1 cellular context compared by ENCODE assay signal in the genomic region with DNA sequence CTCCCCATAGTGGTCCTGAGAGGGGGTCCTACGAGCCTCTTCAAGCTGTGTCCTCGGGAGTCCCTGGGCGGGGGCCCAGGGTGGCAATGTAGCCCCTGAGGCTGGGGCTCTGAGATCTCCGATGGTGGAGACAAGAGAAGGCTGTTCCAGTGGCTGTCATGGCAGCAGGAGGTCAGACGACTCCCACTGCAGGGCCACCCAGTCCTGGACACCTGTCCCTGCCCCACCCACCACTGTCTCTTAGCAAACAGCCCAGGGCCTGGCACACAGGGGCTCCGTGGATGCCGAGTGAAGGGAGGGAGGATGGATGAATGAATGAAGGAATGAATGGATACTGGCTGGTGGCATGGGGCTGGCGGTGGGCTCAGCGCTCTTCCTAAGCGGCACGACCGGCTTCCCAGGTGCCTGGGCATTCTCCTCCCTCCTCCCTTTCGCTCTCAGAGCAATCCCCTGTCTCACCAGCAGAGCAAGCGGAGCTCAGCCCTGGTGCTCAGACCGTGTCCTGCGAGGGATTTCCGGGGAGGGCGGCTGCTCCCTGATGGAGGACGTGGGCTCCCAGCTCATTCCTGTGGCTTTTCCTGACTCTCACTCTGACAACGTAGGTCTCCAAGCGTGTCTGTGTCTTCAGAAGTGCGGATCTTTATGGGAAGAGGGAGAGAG.
A peak's percentile ranks its signal among the peaks of the same experiment; 100 is the strongest.
TF ChIP-seq lines count a peak whose summit lies in the region.

No MANE protein-coding gene starts in this region.

TF ChIP-seq in HepG2, 621 proteins besides CTCF, POLR2A, EP300 and RAD21:
- TF ChIP-seq ZNF263 (CRISPR knock-in tag; IDR thresholded peaks at IDR 0.05) (peak; percentile 75), LRRFIP1 (CRISPR knock-in tag; conservative IDR thresholded peaks at IDR 0.05) (no peak), HOXA5 (CRISPR knock-in tag; IDR thresholded peaks at IDR 0.05) (no peak), ZFP82 (CRISPR knock-in tag; IDR thresholded peaks at IDR 0.05; ENCODE audit: borderline replicate concordance) (no peak)
